1 cellular context compared by ENCODE assay signal in the genomic region with DNA sequence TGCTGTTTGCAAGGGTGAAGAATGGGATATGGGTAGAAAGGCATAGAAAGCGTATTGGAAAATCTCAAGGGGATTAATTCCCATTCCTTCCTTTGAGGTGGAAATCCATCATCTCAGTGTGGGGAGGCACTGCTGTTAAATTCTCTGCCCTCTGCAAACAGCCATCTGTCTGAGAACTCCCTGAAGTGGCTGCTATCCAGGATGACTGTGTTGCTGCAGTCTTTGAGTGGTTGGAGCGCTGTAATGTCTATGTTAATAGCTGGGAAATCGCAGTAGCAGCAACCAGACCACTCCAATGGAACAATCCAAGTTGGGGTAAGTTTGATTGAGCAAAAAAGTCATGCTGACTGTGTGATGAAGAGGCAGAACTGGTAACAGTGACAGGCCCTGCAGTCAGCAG.
TF ChIP-seq lines count a peak whose summit lies in the region.

No MANE protein-coding gene starts in this region.

TF ChIP-seq in IMR-90, 13 proteins besides CTCF, POLR2A, EP300 and RAD21 (continued from another document):
- TF ChIP-seq, protein P1, sequence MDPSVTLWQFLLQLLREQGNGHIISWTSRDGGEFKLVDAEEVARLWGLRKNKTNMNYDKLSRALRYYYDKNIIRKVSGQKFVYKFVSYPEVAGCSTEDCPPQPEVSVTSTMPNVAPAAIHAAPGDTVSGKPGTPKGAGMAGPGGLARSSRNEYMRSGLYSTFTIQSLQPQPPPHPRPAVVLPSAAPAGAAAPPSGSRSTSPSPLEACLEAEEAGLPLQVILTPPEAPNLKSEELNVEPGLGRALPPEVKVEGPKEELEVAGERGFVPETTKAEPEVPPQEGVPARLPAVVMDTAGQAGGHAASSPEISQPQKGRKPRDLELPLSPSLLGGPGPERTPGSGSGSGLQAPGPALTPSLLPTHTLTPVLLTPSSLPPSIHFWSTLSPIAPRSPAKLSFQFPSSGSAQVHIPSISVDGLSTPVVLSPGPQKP (IDR thresholded peaks at IDR 0.05; ENCODE audit: borderline replicate concordance, low read depth, low read length) = no peak
- TF ChIP-seq MXI1 (IDR thresholded peaks at IDR 0.05; ENCODE audit: borderline replicate concordance, low read depth, low read length) (no peak), MAFK (IDR thresholded peaks at IDR 0.05; ENCODE audit: low read depth, low read length) (no peak), SMC3 (IDR thresholded peaks at IDR 0.05; ENCODE audit: low read depth, low read length) (no peak), FOS (IDR thresholded peaks at IDR 0.05; ENCODE audit: low read depth, low read length) (no peak), NFE2L2 (IDR thresholded peaks at IDR 0.05; ENCODE audit: low read depth, low read length) (no peak)
